Comparison of ENCODE assay signal across 8 cellular contexts in genomic region chr17:41836550-41837196, GRCh38. TPM values are rescaled to one million over a fixed set of nuclear protein-coding genes. Genes with fewer than 3 reads are reported as not detected.
DNase-seq lines count a peak whose midpoint lies in the region; ATAC-seq and TF ChIP-seq lines count a peak whose summit lies in the region.

No MANE protein-coding gene starts in this region.

- H3K27me3 ChIP-seq in CD4-positive, alpha-beta T cell (ENCODE audit: control insufficient read depth, insufficient read depth, low read length): no peaks in the 10 kb centered on the region
- H3K27me3 ChIP-seq in OCI-LY3 (ENCODE audit: low read depth, low read length) (peaks cover 5% of the 10 kb centered on the region; the same call in 1 of the 2 replicates), endodermal cell (ENCODE audit: control insufficient read depth, insufficient read depth, low read length, poor library complexity, severe bottlenecking) (no peaks in the 10 kb centered on the region)

- H3K36me3 ChIP-seq in OCI-LY3 (replicated peaks; ENCODE audit: low read depth, low read length) (peaks cover 9% of the 10 kb centered on the region), endodermal cell (ENCODE audit: control insufficient read depth, insufficient read depth, low read length) (peaks cover 13% of the 10 kb centered on the region)

- H3K4me3 ChIP-seq in OCI-LY3 (ENCODE audit: low read length) (peak overlapping the region; percentile 84), endodermal cell (ENCODE audit: low read length) (peak overlapping the region; percentile 87)

- H3K9me3 ChIP-seq in CD4-positive, alpha-beta T cell (ENCODE audit: control insufficient read depth, low read length): no peaks in the 10 kb centered on the region
- no peaks in the 10 kb centered on the region for H3K9me3 ChIP-seq in OCI-LY3 (ENCODE audit: insufficient read depth, low read length)
- H3K9me3 ChIP-seq in endodermal cell (ENCODE audit: control insufficient read depth, low read length): no peaks in the 10 kb centered on the region

- H3K4me2 ChIP-seq in OCI-LY3 (ENCODE audit: low read length): peak overlapping the region; percentile 87

- no peak overlapping the region for H3K27ac ChIP-seq in CD4-positive, alpha-beta T cell (ENCODE audit: low read depth, low read length)
- H3K27ac ChIP-seq in OCI-LY3 (ENCODE audit: low read length) (no peak overlapping the region), endodermal cell (ENCODE audit: low read depth, low read length) (no peak overlapping the region)

- CTCF ChIA-PET in CD4-positive, alpha-beta T cell (lab: Charles Lee): no interaction called here

- no peak for ATAC-seq in CD4-positive, alpha-beta T cell (ENCODE audit: poor library complexity)
- ATAC-seq in GM19035 (IDR thresholded peaks at IDR 0.05; ENCODE audit: unreplicated experiment) (no peak), HG03457 (IDR thresholded peaks at IDR 0.05; ENCODE audit: unreplicated experiment) (no peak)

- peaks cover 19% of the 10 kb centered on the region for H3K4me1 Mint-ChIP-seq in CD4-positive, alpha-beta T cell (ENCODE audit: low read depth)
- peaks cover 6% of the 10 kb centered on the region for H3K4me1 Mint-ChIP-seq in endodermal cell
- peaks cover 15% of the 10 kb centered on the region for H3K4me1 Mint-ChIP-seq in osteocyte (ENCODE audit: unreplicated experiment)

- no peak for TF ChIP-seq CTCF in CD4-positive, alpha-beta T cell (IDR thresholded peaks at IDR 0.05)
- TF ChIP-seq CTCF in OCI-LY3 (IDR thresholded peaks at IDR 0.05; ENCODE audit: low read depth, low read length) (no peak), endodermal cell (conservative IDR thresholded peaks at IDR 0.05) (no peak), osteocyte (IDR thresholded peaks at IDR 0.05) (no peak)

- no peaks in the 10 kb centered on the region for H4K20me1 ChIP-seq in OCI-LY3 (ENCODE audit: insufficient read depth, low read length)

- H2AFZ ChIP-seq in OCI-LY3 (ENCODE audit: low read depth, low read length): peak overlapping the region; percentile 70

- peak overlapping the region; percentile 45 for H3K9ac ChIP-seq in OCI-LY3 (ENCODE audit: low read length)
- no peak overlapping the region for H3K9ac ChIP-seq in endodermal cell (ENCODE audit: extremely low read depth, low read length, poor library complexity, severe bottlenecking)

- H3K4me1 ChIP-seq in OCI-LY3 (ENCODE audit: low read length) (peaks cover 11% of the 10 kb centered on the region), endodermal cell (ENCODE audit: control insufficient read depth, insufficient read depth, low read length) (peaks cover 3% of the 10 kb centered on the region)

- H3K4me3 Mint-ChIP-seq in CD4-positive, alpha-beta T cell: peak overlapping the region; percentile 88
- H3K4me3 Mint-ChIP-seq in endodermal cell (peak overlapping the region; percentile 76), osteocyte (ENCODE audit: unreplicated experiment) (peak overlapping the region; percentile 78)

- WGBS in endodermal cell (ENCODE audit: insufficient coverage in 1 of 2, insufficient read length in 1 of 2), 2 experiments: 78 to 80% methylated on average over 19 to 21 of the region's 21 CpGs

- H3K9me3 Mint-ChIP-seq in CD4-positive, alpha-beta T cell: no peaks in the 10 kb centered on the region
- H3K9me3 Mint-ChIP-seq in endodermal cell (no peaks in the 10 kb centered on the region), osteocyte (ENCODE audit: unreplicated experiment) (no peaks in the 10 kb centered on the region)

- H3K27ac Mint-ChIP-seq in CD4-positive, alpha-beta T cell: peak overlapping the region; percentile 49
- H3K27ac Mint-ChIP-seq in endodermal cell (peak overlapping the region; percentile 75), osteocyte (ENCODE audit: unreplicated experiment) (peak overlapping the region; percentile 50)

- no peaks in the 10 kb centered on the region for H3K27me3 Mint-ChIP-seq in CD4-positive, alpha-beta T cell
- H3K27me3 Mint-ChIP-seq in endodermal cell (ENCODE audit: insufficient read depth) (peaks cover 13% of the 10 kb centered on the region), osteocyte (ENCODE audit: unreplicated experiment) (no peaks in the 10 kb centered on the region)

- H3K79me2 ChIP-seq in OCI-LY3 (ENCODE audit: low read length): peaks cover 14% of the 10 kb centered on the region

- POLR2A ChIA-PET in CD4-positive, alpha-beta T cell (lab: Charles Lee): interaction anchor here (2.0 to 2.2 kb wide), 2 partner anchors 25 to 28 kb away, joined by 7 to 10 read pairs; partner anchors contain the start of genes KLHL11 and P3H4

- DNase-seq in CD4-positive, alpha-beta T cell: no peak
- DNase-seq in endodermal cell (no peak), osteocyte (ENCODE audit: extremely low spot score, unreplicated experiment) (no peak), hepatic stellate cell (ENCODE audit: low spot score) (no peak)
- no peak for DNase-seq in stimulated activated naive CD4-positive, alpha-beta T cell (lab: John Stamatoyannopoulos, UW)

- intact Hi-C loops in CD4-positive, alpha-beta T cell (cut with DNase I, micrococcal nuclease): no loop called here

- peaks cover 22% of the 10 kb centered on the region for H3K36me3 Mint-ChIP-seq in CD4-positive, alpha-beta T cell (ENCODE audit: low read depth)
- peaks cover 17% of the 10 kb centered on the region for H3K36me3 Mint-ChIP-seq in endodermal cell (ENCODE audit: low read depth)
- H3K36me3 Mint-ChIP-seq in osteocyte (ENCODE audit: unreplicated experiment): peaks cover 5% of the 10 kb centered on the region

RNA-seq across cellular contexts. Expression of gene NT5C3B, which starts 0.6 kb away (rescaled TPM):
- 10 to 100 TPM; 25.7 to 29.7 TPM for total RNA-seq in CD4-positive, alpha-beta T cell
- 10 to 100 TPM; 65.2 to 79.5 TPM for total RNA-seq in endodermal cell
- 77.9 TPM for polyA plus RNA-seq in endodermal cell (2013, experiment 1 of 2)
- 72.6 TPM for polyA plus RNA-seq in endodermal cell (2013, experiment 2 of 2)
- total RNA-seq in osteocyte: 58.9 and 63.6 TPM in 2 replicates

RNA-seq across cellular contexts. Expression of gene KLHL10, which starts 1.0 kb away (rescaled TPM):
- not detected for total RNA-seq in CD4-positive, alpha-beta T cell
- total RNA-seq in endodermal cell: under 1 TPM in 1 of 2 donors, not detected in 1; 0.15 TPM
- not detected for polyA plus RNA-seq in endodermal cell (2013, experiment 1 of 2)
- not detected for polyA plus RNA-seq in endodermal cell (2013, experiment 2 of 2)
- total RNA-seq in osteocyte: not detected in 2 replicates

RNA-seq across cellular contexts. Expression of gene FKBP10, which starts 23.9 kb away (rescaled TPM):
- total RNA-seq in CD4-positive, alpha-beta T cell: not detected
- total RNA-seq in endodermal cell: 100 to 1,000 TPM; 179 to 291 TPM
- polyA plus RNA-seq in endodermal cell (2013, experiment 1 of 2): 230 TPM
- 211 TPM for polyA plus RNA-seq in endodermal cell (2013, experiment 2 of 2)
- total RNA-seq in osteocyte: 408 and 426 TPM in 2 replicates

RNA-seq across cellular contexts. Expression of gene P3H4, which starts 24.9 kb away (rescaled TPM):
- 1 to 10 TPM; 1.3 to 2.3 TPM for total RNA-seq in CD4-positive, alpha-beta T cell
- total RNA-seq in endodermal cell (10 to 100 TPM; 23.9 to 40.6 TPM), osteocyte (67.8 and 72.8 TPM in 2 replicates)
- polyA plus RNA-seq in endodermal cell (2013, experiment 1 of 2): 32.2 TPM
- 34.7 TPM for polyA plus RNA-seq in endodermal cell (2013, experiment 2 of 2)

RNA-seq across cellular contexts. Expression of gene KLHL11, which starts 28.6 kb away (rescaled TPM):
- total RNA-seq in CD4-positive, alpha-beta T cell: 10 to 100 TPM; 32.9 to 34.0 TPM
- total RNA-seq in endodermal cell (10 to 100 TPM; 13.3 to 15.9 TPM), osteocyte (16.0 and 18.4 TPM in 2 replicates)
- 6.6 TPM for polyA plus RNA-seq in endodermal cell (2013, experiment 1 of 2)
- 6.3 TPM for polyA plus RNA-seq in endodermal cell (2013, experiment 2 of 2)

Comparison
In these comparisons a context has a peak if more than half of its experiments do, and no peak if none do; other contexts are left out.
1. RNA of gene FKBP10, which starts 23.9 kb away (total RNA-seq): 408 to 426 TPM in osteocyte and 179 to 291 TPM in endodermal cell; not detected in CD4-positive, alpha-beta T cell; every median in the first group is over 100 times any median in the second.
2. Peak in every context shown above with its lines, with median percentiles within 50 percentile points of each other: H3K27ac Mint-ChIP-seq and H3K4me3 Mint-ChIP-seq.